In the genomic region with DNA sequence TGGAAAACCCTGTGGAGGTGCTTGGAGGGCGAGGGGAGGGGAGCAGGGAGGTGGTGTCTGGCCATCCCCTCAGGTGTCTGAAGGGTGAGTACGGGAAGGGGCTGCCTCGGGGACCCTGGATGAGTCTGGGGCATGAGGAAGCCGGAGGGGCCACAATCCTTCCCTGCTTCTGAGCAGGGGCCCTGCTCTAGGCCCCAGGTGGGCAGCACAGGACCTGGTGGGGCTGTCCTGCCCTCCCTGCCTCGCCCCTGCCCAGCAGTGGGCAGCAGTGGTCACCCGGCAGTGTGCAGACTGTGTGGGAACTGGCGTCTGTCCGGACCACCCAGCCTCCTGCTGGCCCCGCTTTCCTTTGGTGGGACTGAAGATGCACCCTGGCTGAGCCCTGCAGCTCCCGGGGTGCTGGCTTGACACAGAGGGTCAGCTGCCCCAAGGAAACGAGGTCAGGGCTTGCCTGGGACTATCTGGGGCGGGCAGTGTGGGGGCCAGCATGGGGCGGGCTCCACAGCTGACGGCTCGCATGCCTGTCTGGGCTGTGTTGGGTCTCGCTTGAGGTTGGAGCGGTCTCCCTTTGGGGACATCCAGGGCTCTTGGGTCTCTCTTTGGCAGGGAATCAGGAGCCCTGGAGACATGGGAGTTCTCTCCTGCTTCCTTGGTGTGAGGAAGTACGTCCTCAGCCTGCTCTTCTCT, we compare ENCODE assay signal across 1 cellular context.
TF ChIP-seq lines count a peak whose summit lies in the region.

No MANE protein-coding gene starts in this region.

TF ChIP-seq in WTC11, 78 proteins besides CTCF, POLR2A, EP300 and RAD21 (continued from another document):
- no peak for TF ChIP-seq PREB (CRISPR knock-in tag; IDR thresholded peaks at IDR 0.05; ENCODE audit: borderline replicate concordance)
